In genomic region chrX:128781506-128781905, GRCh38 we compare ENCODE assay signal across 8 cellular contexts.
DNase-seq lines count a peak whose midpoint lies in the region; ATAC-seq lines count a peak whose summit lies in the region.

No MANE protein-coding gene starts in this region.

- no peaks in the 10 kb centered on the region for H3K4me1 ChIP-seq in SJCRH30

- no peaks in the 10 kb centered on the region for H3K9me3 ChIP-seq in SJCRH30 (replicated peaks)

- H3K36me3 ChIP-seq in H7 (replicated peaks; ENCODE audit: control insufficient read depth, insufficient read depth, low read length), result peaks cover 4% of the 10 kb centered on the region
- H3K36me3 ChIP-seq in SJCRH30, result no peaks in the 10 kb centered on the region

- peak; percentile 2 for DNase-seq in DMS 273 treated with DMSO at 0.1 percent for 48 hours (lab: John Stamatoyannopoulos, UW)
- peak; percentile 58 for DNase-seq in H7
- DNase-seq in SJCRH30, result peak; percentile 24 to 66
- DNase-seq in iris pigment epithelial cell (ENCODE audit: low read depth), result peak; percentile 19
- no peak for DNase-seq in foreskin melanocyte
- no peak for DNase-seq in NOMO-1 treated with dmso at 0.1 percent for 144 hours (lab: John Stamatoyannopoulos, UW; ENCODE audit: unreplicated experiment)

- H3K4me3 ChIP-seq in H7 (ENCODE audit: insufficient read depth, low read depth, low read length), result no peak overlapping the region
- H3K4me3 ChIP-seq in SJCRH30, result no peak overlapping the region

- H3K27ac ChIP-seq in SJCRH30, result no peak overlapping the region

- no peak for ATAC-seq in GM21447 (IDR thresholded peaks at IDR 0.05; ENCODE audit: unreplicated experiment)
- ATAC-seq in HG03571 (IDR thresholded peaks at IDR 0.05; ENCODE audit: unreplicated experiment), result no peak

- H3K27me3 ChIP-seq in H7 (ENCODE audit: control insufficient read depth, insufficient read depth, low read length) (no peaks in the 10 kb centered on the region), SJCRH30 (no peaks in the 10 kb centered on the region)

Comparison
In these comparisons a context has a peak if more than half of its experiments do, and no peak if none do; other contexts are left out.
1. DNase-seq: peak in DMS 273 treated with DMSO at 0.1 percent for 48 hours (single experiment), H7 (single experiment), SJCRH30 (2 of 2) and iris pigment epithelial cell (single experiment); none in foreskin melanocyte (single experiment) and NOMO-1 treated with dmso at 0.1 percent for 144 hours (single experiment).